ENCODE assay signal across 10 cellular contexts in genomic region chr3:98770261-98771039, GRCh38. TPM values are rescaled to one million over a fixed set of nuclear protein-coding genes. Genes with fewer than 3 reads are reported as not detected.
DNase-seq lines count a peak whose midpoint lies in the region; ATAC-seq, FAIRE-seq and TF ChIP-seq lines count a peak whose summit lies in the region.
"Had no signal": no experiment of that assay in that cellular context is flagged by ENCODE, and none has a peak within 500 bp of the region (broad histone marks: within the 10 kb centered on the region; RNA-seq: fewer than 3 reads in every experiment).

No MANE protein-coding gene starts in this region.

- no peaks in the 10 kb centered on the region for H3K9me3 ChIP-seq in GM12878 (replicated peaks; ENCODE audit: control insufficient read depth, insufficient read depth, low read length)

- H3K27ac ChIP-seq in GM12878 (ENCODE audit: control insufficient read depth, insufficient read depth) = peak overlapping the region; percentile 62
- H3K27ac ChIP-seq: parathyroid adenoma had no signal

- 0 out of 2 replicates have a peak overlapping the region, but pooled peaks have one; percentile 5 for H3K4me3 ChIP-seq in GM12878

- POLR2A ChIA-PET in GM12878 (lab: Charles Lee) = interaction anchor here (0.9 to 1.5 kb wide), 11 partner anchors 9 to 158 kb away, joined by 3 to 7 read pairs (median 4); no protein-coding TSS in a partner anchor

- H3K79me2 ChIP-seq in GM12878 (ENCODE audit: control insufficient read depth, insufficient read depth, low read length) = no peaks in the 10 kb centered on the region
- H3K79me2 ChIP-seq: parathyroid adenoma had no signal

- intact Hi-C loops in GM12878 (cut with micrococcal nuclease; ENCODE audit: unreplicated experiment) = loop anchor here (5.0 kb wide), 1 partner anchor 38 kb away; no protein-coding TSS in a partner anchor

- DNase-seq in GM12878 (ENCODE audit: low read depth, low spot score) = peak; percentile 53
- peak; percentile 97 for DNase-seq in pons (ENCODE audit: low spot score)
- no peak for DNase-seq in RKO (ENCODE audit: low spot score)
- DNase-seq in GDM1 (lab: John Stamatoyannopoulos, UW) = no peak
- no peak for DNase-seq in HTR-8/SVneo (ENCODE audit: insufficient read length, low spot score)
- DNase-seq in activated CD8-positive, alpha-beta memory T cell treated with anti-CD3 and anti-CD28 coated beads for 24 hours = no peak

- TF ChIP-seq EP300 in GM12878 (IDR thresholded peaks at IDR 0.05; ENCODE audit: borderline replicate concordance in 1 of 2, control insufficient read depth in 1 of 2, low read depth in 2 of 2, low read length in 2 of 2) = peak; percentile 68 to 79; a peak in 3 of 4 replicates

- ATAC-seq in GM19035 (IDR thresholded peaks at IDR 0.05; ENCODE audit: unreplicated experiment) (peak; percentile 78), HG02870 (IDR thresholded peaks at IDR 0.05; ENCODE audit: unreplicated experiment) (peak; percentile 73), GM12878 (peak; percentile 95)

- peak overlapping the region; percentile 77 for H2AFZ ChIP-seq in GM12878 (ENCODE audit: control insufficient read depth, low read depth, low read length)
- H2AFZ ChIP-seq: parathyroid adenoma had no signal

- TSS peak; percentile 29 for BruUV-seq in GM12878 (replicated peaks; lab: Mats Ljungman, UMichigan)

- FAIRE-seq in GM12878 (lab: Jason Lieb, UNC) = peak; percentile 61
- FAIRE-seq in HTR-8/SVneo (lab: Jason Lieb, UNC) = no peak

- RAD21 ChIA-PET in GM12878 (lab: Charles Lee; ENCODE audit: unreplicated experiment) = interaction anchor here (0.8 to 2.8 kb wide), 17 partner anchors 9 to 170 kb away, joined by 3 to 16 read pairs (median 4); no protein-coding TSS in a partner anchor

- no peaks in the 10 kb centered on the region for H4K20me1 ChIP-seq in GM12878 (ENCODE audit: control insufficient read depth, insufficient read depth)

- TF ChIP-seq POLR2A in GM12878 (IDR thresholded peaks at IDR 0.05; ENCODE audit: low read depth, low read length) = no peak

- 0 out of 2 replicates have a peak overlapping the region, but pooled peaks have one; percentile 20 for H3K9ac ChIP-seq in GM12878 (ENCODE audit: control insufficient read depth, insufficient read depth, low read length)
- H3K9ac ChIP-seq: parathyroid adenoma had no signal

- CTCF ChIA-PET in GM12878 (lab: Yijun Ruan, JAX) = interaction anchor here (0.7 to 2.8 kb wide), 18 partner anchors 8 to 176 kb away, joined by 3 to 16 read pairs (median 4); no protein-coding TSS in a partner anchor

- H3K4me1 ChIP-seq in GM12878 (ENCODE audit: control insufficient read depth, insufficient read depth, low read length) = peaks cover 10% of the 10 kb centered on the region
- H3K4me1 ChIP-seq: parathyroid adenoma had no signal

- in situ Hi-C loops in GM12878 (cut with MboI) = no loop called here

- WGBS in GM12878 (ENCODE audit: insufficient coverage, insufficient replicate concordance, low lambda C conversion rate, missing lambda C conversion rate) = 56% methylated on average over 8 of the region's 8 CpGs

- peak overlapping the region; percentile 85 for H3K4me2 ChIP-seq in GM12878 (ENCODE audit: control insufficient read depth, insufficient read depth)

- no peak for TF ChIP-seq RAD21 in GM12878 (IDR thresholded peaks at IDR 0.05; ENCODE audit: insufficient read depth, low read depth, low read length)

- SMC1A ChIA-PET in GM12878 (lab: Charles Lee; ENCODE audit: uncharacterized antibody, unreplicated experiment) = interaction anchor here (0.7 to 3.2 kb wide), 19 partner anchors 9 to 732 kb away, joined by 3 to 23 read pairs (median 8); no protein-coding TSS in a partner anchor

- no peaks in the 10 kb centered on the region; a peak in 1 of 4 replicates for H3K36me3 ChIP-seq in GM12878 (ENCODE audit: control insufficient read depth in 2 of 2, insufficient read depth in 2 of 2, low read length in 1 of 2)

- TF ChIP-seq CTCF in GM12878 (IDR thresholded peaks at IDR 0.05 in 2 of 3, conservative IDR thresholded peaks at IDR 0.05 in 1 of 3; ENCODE audit: control insufficient read depth in 2 of 3, extremely low read depth in 1 of 3, insufficient read depth in 1 of 3, low read depth in 3 of 3, low read length in 3 of 3) = no peak

- H3K27me3 ChIP-seq in GM12878 (replicated peaks in 1 of 2; ENCODE audit: control insufficient read depth in 2 of 2, insufficient read depth in 2 of 2, low read length in 1 of 2) = no peaks in the 10 kb centered on the region

TF ChIP-seq in GM12878, 131 proteins besides CTCF, POLR2A, EP300 and RAD21 (continues in another document):
- no peak for TF ChIP-seq FOXK2 (IDR thresholded peaks at IDR 0.05)
- peak; percentile 93 for TF ChIP-seq RAD51 (IDR thresholded peaks at IDR 0.05)
- TF ChIP-seq IRF4 (IDR thresholded peaks at IDR 0.05; ENCODE audit: low read depth, low read length) = 0 out of 2 replicates have a peak, but pooled peaks have one; percentile 25
- peak; percentile 91 for TF ChIP-seq EED (IDR thresholded peaks at IDR 0.05; ENCODE audit: low read depth)
- TF ChIP-seq LARP7 (IDR thresholded peaks at IDR 0.05) = no peak
- 0 out of 2 replicates have a peak, but pooled peaks have one; percentile 21 for TF ChIP-seq RB1 (IDR thresholded peaks at IDR 0.05; ENCODE audit: borderline replicate concordance)
- TF ChIP-seq CREB1 (IDR thresholded peaks at IDR 0.05; ENCODE audit: low read depth) = peak; percentile 56; the same call in 1 of the 2 replicates
- no peak for TF ChIP-seq RBBP5 (conservative IDR thresholded peaks at IDR 0.05)
- no peak for TF ChIP-seq NKRF (conservative IDR thresholded peaks at IDR 0.05)
- no peak for TF ChIP-seq SREBF1 (IDR thresholded peaks at IDR 0.05; ENCODE audit: low read length)
- no peak for TF ChIP-seq KDM1A (IDR thresholded peaks at IDR 0.05; ENCODE audit: borderline replicate concordance)
- no peak for TF ChIP-seq HDAC6 (IDR thresholded peaks at IDR 0.05; ENCODE audit: unreplicated experiment)
- no peak for TF ChIP-seq GABPA (IDR thresholded peaks at IDR 0.05; ENCODE audit: low read depth)
- no peak for TF ChIP-seq CHD1 (IDR thresholded peaks at IDR 0.05; ENCODE audit: low read depth, low read length)
- peak; percentile 34; the same call in 1 of the 2 replicates for TF ChIP-seq JUNB (IDR thresholded peaks at IDR 0.05)
- TF ChIP-seq, protein P1, sequence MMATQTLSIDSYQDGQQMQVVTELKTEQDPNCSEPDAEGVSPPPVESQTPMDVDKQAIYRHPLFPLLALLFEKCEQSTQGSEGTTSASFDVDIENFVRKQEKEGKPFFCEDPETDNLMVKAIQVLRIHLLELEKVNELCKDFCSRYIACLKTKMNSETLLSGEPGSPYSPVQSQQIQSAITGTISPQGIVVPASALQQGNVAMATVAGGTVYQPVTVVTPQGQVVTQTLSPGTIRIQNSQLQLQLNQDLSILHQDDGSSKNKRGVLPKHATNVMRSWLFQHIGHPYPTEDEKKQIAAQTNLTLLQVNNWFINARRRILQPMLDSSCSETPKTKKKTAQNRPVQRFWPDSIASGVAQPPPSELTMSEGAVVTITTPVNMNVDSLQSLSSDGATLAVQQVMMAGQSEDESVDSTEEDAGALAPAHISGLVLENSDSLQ (IDR thresholded peaks at IDR 0.05) = no peak
- TF ChIP-seq BCL11A (IDR thresholded peaks at IDR 0.05; ENCODE audit: low read depth, low read length) = no peak
- peak; percentile 38; the same call in 1 of the 2 replicates for TF ChIP-seq NR2F1 (conservative IDR thresholded peaks at IDR 0.05)

RNA-seq across cellular contexts. Expression of gene ST3GAL6, which starts 7.3 kb away (rescaled TPM):
- 172 and 176 TPM in 2 replicates for total RNA-seq in GM12878 (2013; cell fraction: nucleolus; rRNA removed)
- total RNA-seq in GM12878 (2014; rRNA removed) (35.4 and 43.9 TPM in 2 replicates), GM12878 (2014; rRNA removed; fragmentation: Illumina TruSeq; extraction: Trizol) (38.6 and 39.2 TPM in 2 replicates), GM12878 (2021) (36.2 TPM in 2 replicates)
- 3.2 TPM for polyA plus RNA-seq in GM12878 (2011; ENCODE audit: low read depth)
- polyA plus RNA-seq in GM12878 (2011; rRNA removed) (20.2 and 31.3 TPM in 2 replicates), GM12878 (2014; fragmentation: Illumina TruSeq; extraction: Trizol) (38.8 and 58.0 TPM in 2 replicates), GM12878 (2014; fragmentation: Nextera tagmentation; extraction: Ambion mirVana) (10 to 100 TPM; 19.5 to 31.4 TPM), GM12878 (2014; rRNA removed) (32.4 and 41.2 TPM in 2 replicates), GM12878 (2016; fragmentation: Nextera tagmentation; extraction: Ambion mirVana) (10 to 100 TPM; 38.8 to 40.4 TPM)
- 6.9 and 9.8 TPM in 2 replicates for polyA plus RNA-seq in GM12878 (2011; cell fraction: cytosol; rRNA removed)
- 21.4 and 27.9 TPM in 2 replicates for polyA plus RNA-seq in GM12878 (2011; cell fraction: nucleus; rRNA removed)
- polyA plus RNA-seq in GM12878 (2012) = 6.3 and 11.1 TPM in 2 replicates
- polyA minus RNA-seq in GM12878 (2011; rRNA and poly(A)+ RNA removed) = 10.3 and 13.2 TPM in 2 replicates
- polyA minus RNA-seq in GM12878 (2011; cell fraction: cytosol; rRNA and poly(A)+ RNA removed) = 7.8 and 8.3 TPM in 2 replicates
- polyA minus RNA-seq in GM12878 (2011; cell fraction: nucleus; rRNA and poly(A)+ RNA removed) = 25.9 and 40.0 TPM in 2 replicates
- total RNA-seq: activated CD8-positive, alpha-beta memory T cell treated with anti-CD3 and anti-CD28 coated beads for 36 hours had no signal

Comparison
In these comparisons a context has a peak if more than half of its experiments do, and no peak if none do; other contexts are left out.
1. DNase-seq: peak in GM12878 (single experiment) and pons (single experiment); none in RKO (single experiment), GDM1 (single experiment), HTR-8/SVneo (single experiment) and activated CD8-positive, alpha-beta memory T cell treated with anti-CD3 and anti-CD28 coated beads for 24 hours (single experiment).
2. Peak in every context shown above with its lines, with median percentiles within 50 percentile points of each other: ATAC-seq.